1 cellular context compared by ENCODE assay signal in the genomic region with DNA sequence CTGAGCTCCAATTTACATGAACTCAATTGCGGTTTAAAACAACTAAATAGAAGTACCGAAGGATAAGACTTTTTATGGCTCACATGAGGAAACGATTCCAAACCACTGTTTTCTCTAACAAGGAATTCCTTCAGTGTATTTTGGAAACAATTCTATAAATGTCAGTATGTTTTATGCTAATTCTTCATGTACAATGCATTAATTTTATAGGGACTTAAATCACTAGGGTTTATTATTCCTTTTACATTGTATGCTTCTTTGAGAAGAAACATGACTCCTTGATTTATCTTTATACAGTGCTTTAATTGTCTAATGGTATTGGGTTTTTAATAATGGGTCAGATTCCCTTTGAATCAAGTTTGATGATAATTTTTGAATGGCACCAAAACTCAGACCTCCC.
TF ChIP-seq lines count a peak whose summit lies in the region.

No MANE protein-coding gene starts in this region.

TF ChIP-seq in HEK293, 187 proteins besides CTCF, POLR2A, EP300 and RAD21 (continued from another document):
- TF ChIP-seq, protein P1, sequence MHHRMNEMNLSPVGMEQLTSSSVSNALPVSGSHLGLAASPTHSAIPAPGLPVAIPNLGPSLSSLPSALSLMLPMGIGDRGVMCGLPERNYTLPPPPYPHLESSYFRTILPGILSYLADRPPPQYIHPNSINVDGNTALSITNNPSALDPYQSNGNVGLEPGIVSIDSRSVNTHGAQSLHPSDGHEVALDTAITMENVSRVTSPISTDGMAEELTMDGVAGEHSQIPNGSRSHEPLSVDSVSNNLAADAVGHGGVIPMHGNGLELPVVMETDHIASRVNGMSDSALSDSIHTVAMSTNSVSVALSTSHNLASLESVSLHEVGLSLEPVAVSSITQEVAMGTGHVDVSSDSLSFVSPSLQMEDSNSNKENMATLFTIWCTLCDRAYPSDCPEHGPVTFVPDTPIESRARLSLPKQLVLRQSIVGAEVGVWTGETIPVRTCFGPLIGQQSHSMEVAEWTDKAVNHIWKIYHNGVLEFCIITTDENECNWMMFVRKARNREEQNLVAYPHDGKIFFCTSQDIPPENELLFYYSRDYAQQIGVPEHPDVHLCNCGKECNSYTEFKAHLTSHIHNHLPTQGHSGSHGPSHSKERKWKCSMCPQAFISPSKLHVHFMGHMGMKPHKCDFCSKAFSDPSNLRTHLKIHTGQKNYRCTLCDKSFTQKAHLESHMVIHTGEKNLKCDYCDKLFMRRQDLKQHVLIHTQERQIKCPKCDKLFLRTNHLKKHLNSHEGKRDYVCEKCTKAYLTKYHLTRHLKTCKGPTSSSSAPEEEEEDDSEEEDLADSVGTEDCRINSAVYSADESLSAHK (tag by site-specific recombination; IDR thresholded peaks at IDR 0.05) = peak; percentile 65; the same call in 1 of the 2 replicates
- TF ChIP-seq, protein P2, sequence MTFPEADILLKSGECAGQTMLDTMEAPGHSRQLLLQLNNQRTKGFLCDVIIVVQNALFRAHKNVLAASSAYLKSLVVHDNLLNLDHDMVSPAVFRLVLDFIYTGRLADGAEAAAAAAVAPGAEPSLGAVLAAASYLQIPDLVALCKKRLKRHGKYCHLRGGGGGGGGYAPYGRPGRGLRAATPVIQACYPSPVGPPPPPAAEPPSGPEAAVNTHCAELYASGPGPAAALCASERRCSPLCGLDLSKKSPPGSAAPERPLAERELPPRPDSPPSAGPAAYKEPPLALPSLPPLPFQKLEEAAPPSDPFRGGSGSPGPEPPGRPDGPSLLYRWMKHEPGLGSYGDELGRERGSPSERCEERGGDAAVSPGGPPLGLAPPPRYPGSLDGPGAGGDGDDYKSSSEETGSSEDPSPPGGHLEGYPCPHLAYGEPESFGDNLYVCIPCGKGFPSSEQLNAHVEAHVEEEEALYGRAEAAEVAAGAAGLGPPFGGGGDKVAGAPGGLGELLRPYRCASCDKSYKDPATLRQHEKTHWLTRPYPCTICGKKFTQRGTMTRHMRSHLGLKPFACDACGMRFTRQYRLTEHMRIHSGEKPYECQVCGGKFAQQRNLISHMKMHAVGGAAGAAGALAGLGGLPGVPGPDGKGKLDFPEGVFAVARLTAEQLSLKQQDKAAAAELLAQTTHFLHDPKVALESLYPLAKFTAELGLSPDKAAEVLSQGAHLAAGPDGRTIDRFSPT (tag by site-specific recombination; IDR thresholded peaks at IDR 0.05) = 0 out of 2 replicates have a peak, but pooled peaks have one; percentile 40
- TF ChIP-seq ZNF341 (tag by site-specific recombination; IDR thresholded peaks at IDR 0.05; ENCODE audit: low read depth) = no peak
- peak; percentile 52; the same call in 1 of the 2 replicates for TF ChIP-seq PRDM6 (tag by site-specific recombination; IDR thresholded peaks at IDR 0.05)
- peak; percentile 75 for TF ChIP-seq FEZF1 (tag by site-specific recombination; IDR thresholded peaks at IDR 0.05)
- no peak for TF ChIP-seq MYNN (tag by site-specific recombination; IDR thresholded peaks at IDR 0.05; ENCODE audit: borderline replicate concordance)
- peak; percentile 73 for TF ChIP-seq BCL6B (tag by site-specific recombination; IDR thresholded peaks at IDR 0.05)
- TF ChIP-seq ZSCAN30 (tag by site-specific recombination; IDR thresholded peaks at IDR 0.05) = 0 out of 2 replicates have a peak, but pooled peaks have one; percentile 14
- no peak for TF ChIP-seq KLF9 (tag by site-specific recombination; IDR thresholded peaks at IDR 0.05; ENCODE audit: low read depth)
- no peak for TF ChIP-seq REPIN1 (tag by site-specific recombination; IDR thresholded peaks at IDR 0.05; ENCODE audit: low read depth)
- TF ChIP-seq OSR2 (tag by site-specific recombination; IDR thresholded peaks at IDR 0.05) = no peak
- TF ChIP-seq ZNF843 (tag by site-specific recombination; IDR thresholded peaks at IDR 0.05) = peak; percentile 91
- TF ChIP-seq ZNF366 (tag by site-specific recombination; conservative IDR thresholded peaks at IDR 0.05) = no peak
- peak; percentile 41; the same call in 1 of the 2 replicates for TF ChIP-seq ZNF501 (tag by site-specific recombination; IDR thresholded peaks at IDR 0.05)
TF ChIP-seq in HEK293: peak in this region for 11.
